ENCODE assay signal across 8 cellular contexts in the genomic region with DNA sequence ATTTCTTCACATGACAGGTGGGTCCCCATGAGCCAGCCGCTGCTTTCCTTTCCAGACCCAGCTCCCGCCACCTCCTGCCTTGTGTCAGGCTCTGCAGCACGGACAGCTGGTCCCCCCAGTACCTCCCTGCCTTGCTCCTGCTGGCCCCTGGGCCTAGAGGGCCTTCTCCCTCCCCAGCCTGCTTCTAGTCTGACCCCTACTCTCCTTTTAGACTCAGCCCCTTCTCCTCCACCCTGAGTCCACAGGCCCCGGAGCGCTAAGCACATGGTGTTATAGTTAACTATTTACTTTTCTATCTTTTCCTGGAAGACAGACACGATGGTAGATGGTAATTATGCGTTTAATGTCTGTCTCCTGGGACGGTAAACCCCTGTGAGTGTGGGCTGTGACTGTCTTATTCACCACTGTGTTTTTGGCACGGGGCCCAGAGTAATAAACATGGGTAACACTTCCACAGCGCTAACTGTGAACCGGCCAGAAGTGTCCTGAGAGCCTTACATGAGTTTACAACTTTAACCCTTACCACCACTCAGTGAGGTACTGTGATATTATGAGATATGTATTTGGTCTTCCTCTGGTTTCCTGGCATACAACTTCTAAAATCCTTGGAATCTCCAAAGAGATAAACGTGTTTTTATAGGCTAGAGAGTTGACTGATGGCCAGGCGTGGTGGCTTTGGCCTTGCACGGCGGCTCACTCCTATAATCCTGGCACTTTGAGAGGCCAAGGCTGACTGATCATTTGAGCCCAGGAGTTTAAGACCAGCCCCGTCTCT. TPM values are rescaled to one million over a fixed set of nuclear protein-coding genes. Genes with fewer than 3 reads are reported as not detected.
DNase-seq lines count a peak whose midpoint lies in the region; ATAC-seq and TF ChIP-seq lines count a peak whose summit lies in the region.

No MANE protein-coding gene starts in this region.

- DNase-seq in DMS 273 treated with DMSO at 0.1 percent for 48 hours (lab: John Stamatoyannopoulos, UW) = peak; percentile 70
- DNase-seq in M059J (ENCODE audit: low read depth) = peak; percentile 83
- peak; percentile 87 to 92 for DNase-seq in SJCRH30
- peak; percentile 53 to 78 for DNase-seq in cardiac muscle cell (ENCODE audit: low read depth in 1 of 2, low spot score in 1 of 2)
- peak; percentile 9 to 14 for DNase-seq in stimulated activated CD8-positive, alpha-beta memory T cell treated with anti-CD3 and anti-CD28 coated beads, Interleukin-2, amount 100 ng/mL, for 1 hour (ENCODE audit: low read depth in 2 of 2)
- DNase-seq in NCI-H226 = no peak

- TF ChIP-seq CTCF in cardiac muscle cell (IDR thresholded peaks at IDR 0.05; ENCODE audit: low read depth, low read length) = no peak

- H3K27ac ChIP-seq in SJCRH30 = peak overlapping the region; percentile 29; the same call in 1 of the 2 replicates
- no peak overlapping the region for H3K27ac ChIP-seq in cardiac muscle cell

- H3K4me1 ChIP-seq in SJCRH30 (peaks cover 12% of the 10 kb centered on the region), cardiac muscle cell (ENCODE audit: low read depth) (peaks cover 3% of the 10 kb centered on the region)

- ATAC-seq in HG02981 (IDR thresholded peaks at IDR 0.05; ENCODE audit: unreplicated experiment) = no peak
- ATAC-seq in HG03095 (IDR thresholded peaks at IDR 0.05; ENCODE audit: unreplicated experiment) = no peak

- H3K4me3 ChIP-seq in SJCRH30 (peak overlapping the region; percentile 4; the same call in 1 of the 2 replicates), cardiac muscle cell (no peak overlapping the region)

- H3K9me3 ChIP-seq in SJCRH30 (replicated peaks) (no peaks in the 10 kb centered on the region), cardiac muscle cell (ENCODE audit: low read depth) (no peaks in the 10 kb centered on the region)

- H3K36me3 ChIP-seq in SJCRH30 (peaks cover 12% of the 10 kb centered on the region; the same call in 1 of the 2 replicates), cardiac muscle cell (peaks cover 3% of the 10 kb centered on the region)

- H3K27me3 ChIP-seq in SJCRH30 = no peaks in the 10 kb centered on the region
- H3K27me3 ChIP-seq in cardiac muscle cell = no peaks in the 10 kb centered on the region

RNA-seq across cellular contexts. Expression of gene DGLUCY, which starts 41.2 kb away (rescaled TPM):
- total RNA-seq in M059J (2014; rRNA removed; shearing (Covaris generic)) = 15.7 and 19.9 TPM in 2 replicates
- total RNA-seq in SJCRH30 (2014; rRNA removed; shearing (Covaris generic)) = 26.4 and 28.1 TPM in 2 replicates
- 57.4 and 90.0 TPM in 2 replicates for total RNA-seq in cardiac muscle cell
- 82.2 and 82.7 TPM in 2 replicates for polyA plus RNA-seq in cardiac muscle cell
